Comparison of ENCODE assay signal across 11 cellular contexts in genomic region chr1:230103341-230104173, GRCh38. TPM values are rescaled to one million over a fixed set of nuclear protein-coding genes. Genes with fewer than 3 reads are reported as not detected.
DNase-seq lines count a peak whose midpoint lies in the region; ATAC-seq and TF ChIP-seq lines count a peak whose summit lies in the region.
"Had no signal": no experiment of that assay in that cellular context is flagged by ENCODE, and none has a peak within 500 bp of the region (broad histone marks: within the 10 kb centered on the region; RNA-seq: fewer than 3 reads in every experiment).

No MANE protein-coding gene starts in this region.

- H3K9me3 Mint-ChIP-seq in activated T-cell treated with anti-CD3 and anti-CD28 coated beads, Interleukin-2, amount 50 U/mL, for 24 hours: no peaks in the 10 kb centered on the region
- no peaks in the 10 kb centered on the region for H3K9me3 Mint-ChIP-seq in activated CD8-positive, alpha-beta T cell treated with anti-CD3 and anti-CD28 coated beads for 36 hours

- peak overlapping the region; percentile 73 for H3K4me3 Mint-ChIP-seq in activated T-cell treated with anti-CD3 and anti-CD28 coated beads, Interleukin-2, amount 50 U/mL, for 24 hours
- peak overlapping the region; percentile 33 for H3K4me3 Mint-ChIP-seq in activated CD8-positive, alpha-beta T cell treated with anti-CD3 and anti-CD28 coated beads for 36 hours

- H3K27ac ChIP-seq in iPS-20b (ENCODE audit: low read length): no peak overlapping the region
- peak overlapping the region; percentile 46 to 71 for H3K27ac ChIP-seq in tibial artery

- ATAC-seq in activated CD8-positive, alpha-beta T cell treated with anti-CD3 and anti-CD28 coated beads for 36 hours: no peak
- no peak for ATAC-seq in GM21528 (IDR thresholded peaks at IDR 0.05; ENCODE audit: low FRiP score, unreplicated experiment)

- H3K36me3 ChIP-seq in iPS-20b (ENCODE audit: insufficient read depth, low read depth, low read length) (no peaks in the 10 kb centered on the region), tibial artery (no peaks in the 10 kb centered on the region)

- peak overlapping the region; percentile 98 for H3K27ac Mint-ChIP-seq in activated T-cell treated with anti-CD3 and anti-CD28 coated beads, Interleukin-2, amount 50 U/mL, for 24 hours
- H3K27ac Mint-ChIP-seq in activated CD8-positive, alpha-beta T cell treated with anti-CD3 and anti-CD28 coated beads for 36 hours: peak overlapping the region; percentile 87

- H3K4me1 ChIP-seq in iPS-20b (ENCODE audit: insufficient read depth, low read length) (peaks cover 51% of the 10 kb centered on the region), tibial artery (peaks cover 0 to 60% (median 47%) of the 10 kb centered on the region in 4 donors)

- POLR2A ChIA-PET in activated CD8-positive, alpha-beta T cell treated with anti-CD3 and anti-CD28 coated beads for 36 hours (lab: Charles Lee): interaction anchor here (0.6 to 4.9 kb wide), 7 partner anchors 16 to 47 kb away, joined by 3 to 32 read pairs (median 4); no protein-coding TSS in a partner anchor

- no peaks in the 10 kb centered on the region for H3K27me3 Mint-ChIP-seq in activated T-cell treated with anti-CD3 and anti-CD28 coated beads, Interleukin-2, amount 50 U/mL, for 24 hours
- no peaks in the 10 kb centered on the region for H3K27me3 Mint-ChIP-seq in activated CD8-positive, alpha-beta T cell treated with anti-CD3 and anti-CD28 coated beads for 36 hours

- no peak for DNase-seq in activated T-cell treated with anti-CD3 and anti-CD28 coated beads, Interleukin-2, amount 50 U/mL, for 24 hours
- DNase-seq in activated T-cell treated with anti-CD3 and anti-CD28 coated beads, Interleukin-2, amount 50 U/mL, for 48 hours: no peak
- no peak for DNase-seq in activated CD8-positive, alpha-beta T cell treated with anti-CD3 and anti-CD28 coated beads for 36 hours
- DNase-seq in tibial artery: no peak
- no peak for DNase-seq in inferior parietal cortex (ENCODE audit: extremely low spot score)
- no peak for DNase-seq in kidney tubule cell (ENCODE audit: low spot score)
- DNase-seq: NCI-H1105; posterior cingulate gyrus; stimulated activated naive CD4-positive, alpha-beta T cell had no signal

- H3K4me1 Mint-ChIP-seq in activated T-cell treated with anti-CD3 and anti-CD28 coated beads, Interleukin-2, amount 50 U/mL, for 24 hours (ENCODE audit: low read depth): peaks cover 79% of the 10 kb centered on the region
- peaks cover 71% of the 10 kb centered on the region for H3K4me1 Mint-ChIP-seq in activated CD8-positive, alpha-beta T cell treated with anti-CD3 and anti-CD28 coated beads for 36 hours (ENCODE audit: low read depth)

- peak overlapping the region; percentile 1; the same call in 1 of the 2 replicates for H3K9ac ChIP-seq in iPS-20b (ENCODE audit: low read depth, low read length)

- TF ChIP-seq CTCF in activated CD8-positive, alpha-beta T cell treated with anti-CD3 and anti-CD28 coated beads for 36 hours (IDR thresholded peaks at IDR 0.05): no peak
- TF ChIP-seq CTCF in tibial artery (IDR thresholded peaks at IDR 0.05): no peak

- H3K9me3 ChIP-seq in iPS-20b (ENCODE audit: insufficient read depth, low read depth, low read length) (no peaks in the 10 kb centered on the region), tibial artery (no peaks in the 10 kb centered on the region)

- H3K36me3 Mint-ChIP-seq in activated T-cell treated with anti-CD3 and anti-CD28 coated beads, Interleukin-2, amount 50 U/mL, for 24 hours (ENCODE audit: low read depth): peaks cover 56% of the 10 kb centered on the region
- H3K36me3 Mint-ChIP-seq in activated CD8-positive, alpha-beta T cell treated with anti-CD3 and anti-CD28 coated beads for 36 hours (ENCODE audit: low read depth): peaks cover 8% of the 10 kb centered on the region

- H3K4me3 ChIP-seq in iPS-20b (ENCODE audit: low read length): no peak overlapping the region
- no peak overlapping the region for H3K4me3 ChIP-seq in tibial artery

- no peaks in the 10 kb centered on the region for H3K27me3 ChIP-seq in iPS-20b (ENCODE audit: insufficient read depth, low read length)
- H3K27me3 ChIP-seq in tibial artery: no peaks in the 10 kb centered on the region

- intact Hi-C loops in activated CD8-positive, alpha-beta T cell treated with anti-CD3 and anti-CD28 coated beads for 36 hours (cut with micrococcal nuclease): no loop called here
- intact Hi-C loops in tibial artery (cut with DNase I; ENCODE audit: low total_unique reads): no loop called here

- CTCF ChIA-PET in activated CD8-positive, alpha-beta T cell treated with anti-CD3 and anti-CD28 coated beads for 36 hours (lab: Charles Lee): interaction anchor here (1.4 to 2.7 kb wide), 5 partner anchors 16 to 34 kb away, joined by 4 to 10 read pairs (median 7); no protein-coding TSS in a partner anchor

RNA-seq across cellular contexts. Expression of gene GALNT2, which starts 36.5 kb away (rescaled TPM):
- 10 to 100 TPM; 40.1 to 42.3 TPM for total RNA-seq in activated CD8-positive, alpha-beta T cell treated with anti-CD3 and anti-CD28 coated beads for 36 hours
